In genomic region chr17:61567045-61567802, GRCh38 we compare ENCODE assay signal across 1 cellular context.
A peak's percentile ranks its signal among the peaks of the same experiment; 100 is the strongest.
TF ChIP-seq lines count a peak whose summit lies in the region.

No MANE protein-coding gene starts in this region.

TF ChIP-seq in A549, 52 proteins besides CTCF, POLR2A, EP300 and RAD21 (continued from another document):
- TF ChIP-seq JUNB (IDR thresholded peaks at IDR 0.05) = peak; percentile 78
- TF ChIP-seq, protein P1, sequence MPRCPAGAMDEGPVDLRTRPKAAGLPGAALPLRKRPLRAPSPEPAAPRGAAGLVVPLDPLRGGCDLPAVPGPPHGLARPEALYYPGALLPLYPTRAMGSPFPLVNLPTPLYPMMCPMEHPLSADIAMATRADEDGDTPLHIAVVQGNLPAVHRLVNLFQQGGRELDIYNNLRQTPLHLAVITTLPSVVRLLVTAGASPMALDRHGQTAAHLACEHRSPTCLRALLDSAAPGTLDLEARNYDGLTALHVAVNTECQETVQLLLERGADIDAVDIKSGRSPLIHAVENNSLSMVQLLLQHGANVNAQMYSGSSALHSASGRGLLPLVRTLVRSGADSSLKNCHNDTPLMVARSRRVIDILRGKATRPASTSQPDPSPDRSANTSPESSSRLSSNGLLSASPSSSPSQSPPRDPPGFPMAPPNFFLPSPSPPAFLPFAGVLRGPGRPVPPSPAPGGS (IDR thresholded peaks at IDR 0.05) = no peak
- TF ChIP-seq HOXB13 (CRISPR knock-in tag; IDR thresholded peaks at IDR 0.05; ENCODE audit: low read depth) = no peak
- TF ChIP-seq POLR2AphosphoS2 (conservative IDR thresholded peaks at IDR 0.05; ENCODE audit: low read length) = no peak
- TF ChIP-seq ESRRA (IDR thresholded peaks at IDR 0.05; ENCODE audit: borderline replicate concordance, low read length) = no peak
- TF ChIP-seq HDAC2 (IDR thresholded peaks at IDR 0.05) = no peak
- TF ChIP-seq SREBF2 (IDR thresholded peaks at IDR 0.05) = no peak
- TF ChIP-seq ATOH8 (CRISPR knock-in tag; IDR thresholded peaks at IDR 0.05; ENCODE audit: low read depth) = no peak
- 0 out of 2 replicates have a peak, but pooled peaks have one; percentile 43 for TF ChIP-seq MYC (IDR thresholded peaks at IDR 0.05; ENCODE audit: borderline replicate concordance, low read length)
- TF ChIP-seq, protein P2, sequence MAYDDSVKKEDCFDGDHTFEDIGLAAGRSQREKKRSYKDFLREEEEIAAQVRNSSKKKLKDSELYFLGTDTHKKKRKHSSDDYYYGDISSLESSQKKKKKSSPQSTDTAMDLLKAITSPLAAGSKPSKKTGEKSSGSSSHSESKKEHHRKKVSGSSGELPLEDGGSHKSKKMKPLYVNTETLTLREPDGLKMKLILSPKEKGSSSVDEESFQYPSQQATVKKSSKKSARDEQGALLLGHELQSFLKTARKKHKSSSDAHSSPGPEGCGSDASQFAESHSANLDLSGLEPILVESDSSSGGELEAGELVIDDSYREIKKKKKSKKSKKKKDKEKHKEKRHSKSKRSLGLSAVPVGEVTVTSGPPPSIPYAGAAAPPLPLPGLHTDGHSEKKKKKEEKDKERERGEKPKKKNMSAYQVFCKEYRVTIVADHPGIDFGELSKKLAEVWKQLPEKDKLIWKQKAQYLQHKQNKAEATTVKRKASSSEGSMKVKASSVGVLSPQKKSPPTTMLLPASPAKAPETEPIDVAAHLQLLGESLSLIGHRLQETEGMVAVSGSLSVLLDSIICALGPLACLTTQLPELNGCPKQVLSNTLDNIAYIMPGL (CRISPR knock-in tag; IDR thresholded peaks at IDR 0.05; ENCODE audit: borderline replicate concordance) = no peak
- no peak for TF ChIP-seq E2F6 (IDR thresholded peaks at IDR 0.05; ENCODE audit: borderline replicate concordance, low read depth)
- no peak for TF ChIP-seq TFCP2L1 (CRISPR knock-in tag; IDR thresholded peaks at IDR 0.05)
- TF ChIP-seq RFX5 (IDR thresholded peaks at IDR 0.05) = no peak
- 0 out of 2 replicates have a peak, but pooled peaks have one; percentile 26 for TF ChIP-seq HOXA7 (CRISPR knock-in tag; IDR thresholded peaks at IDR 0.05)
